In genomic region chr2:219058541-219059374, GRCh38 we compare ENCODE assay signal across 10 cellular contexts. TPM values are rescaled to one million over a fixed set of nuclear protein-coding genes. Genes with fewer than 3 reads are reported as not detected.
DNase-seq lines count a peak whose midpoint lies in the region; ATAC-seq, FAIRE-seq and TF ChIP-seq lines count a peak whose summit lies in the region.
"Had no signal": no experiment of that assay in that cellular context is flagged by ENCODE, and none has a peak within 500 bp of the region (broad histone marks: within the 10 kb centered on the region; RNA-seq: fewer than 3 reads in every experiment).

No MANE protein-coding gene starts in this region.

- H3K4me3 Mint-ChIP-seq in nephron progenitor cell = no peak overlapping the region

- 29% methylated on average over 34 of the region's 42 CpGs; no CpG with 5 or more reads in 1 of the 2 experiments for WGBS in H1 (ENCODE audit: extremely low coverage in 1 of 2, insufficient coverage in 1 of 2, insufficient read length in 1 of 2, insufficient replicate concordance in 2 of 2, low coverage in 1 of 2, low lambda C conversion rate in 2 of 2, missing lambda C conversion rate in 1 of 2), 2 experiments

- no peak overlapping the region for H2AFZ ChIP-seq in H1 (ENCODE audit: low read length)

- H3K36me3 Mint-ChIP-seq in nephron progenitor cell (ENCODE audit: low read depth) = no peaks in the 10 kb centered on the region

- ATAC-seq in GM19452 (IDR thresholded peaks at IDR 0.05; ENCODE audit: unreplicated experiment) = no peak

- peak overlapping the region; percentile 46 to 70; a peak in 2 of 4 replicates for H3K4me2 ChIP-seq in H1 (ENCODE audit: insufficient read depth in 1 of 2, low read depth in 2 of 2, low read length in 2 of 2)

- 0 out of 2 replicates have a peak overlapping the region, but pooled peaks have one; percentile 20 for H4K8ac ChIP-seq in H1 (ENCODE audit: extremely low read depth, insufficient read depth, low read length)

- no peak for FAIRE-seq in H1 (lab: Jason Lieb, UNC)
- FAIRE-seq: colon had no signal

- H3K27me3 Mint-ChIP-seq in nephron progenitor cell (ENCODE audit: low read depth, poor library complexity) = peaks cover 93% of the 10 kb centered on the region

- H3K79me1 ChIP-seq in H1 (ENCODE audit: low read depth, low read length) = no peaks in the 10 kb centered on the region

- no peak overlapping the region for H4K91ac ChIP-seq in H1 (replicated peaks; ENCODE audit: insufficient read length, low read length)

- H2AK5ac ChIP-seq in H1 (ENCODE audit: low read depth, low read length) = no peak overlapping the region

- POLR2A ChIA-PET in H1 (lab: Charles Lee; ENCODE audit: partially characterized antibody) = interaction anchor here (1.1 to 1.7 kb wide), 3 partner anchors 19 to 99 kb away, joined by 3 to 5 read pairs (median 4); no protein-coding TSS in a partner anchor
- POLR2A ChIA-PET in HEK293T (lab: Yijun Ruan, JAX) = no interaction called here

- H3K9me3 ChIP-seq in H1 (ENCODE audit: insufficient read depth in 2 of 2, low read depth in 1 of 2, low read length in 1 of 2) (no peaks in the 10 kb centered on the region), HAP-1 (no peaks in the 10 kb centered on the region)

- no peak for TF ChIP-seq POLR2A in H1 (IDR thresholded peaks at IDR 0.05; ENCODE audit: control extremely low read depth in 1 of 2, low read depth in 2 of 2, low read length in 2 of 2)

- CTCF ChIA-PET in H1 (lab: Charles Lee; ENCODE audit: partially characterized antibody) (interaction anchor here (0.6 to 62.8 kb wide), 38 partner anchors 1 to 482 kb away, joined by 3 to 1777 read pairs (median 6); partner anchors contain the start of genes CFAP65, CRYBA2, IHH and NHEJ1), HEK293T (lab: Yijun Ruan, JAX) (interaction anchor here (0.6 to 3.0 kb wide), 16 partner anchors 11 to 180 kb away, joined by 3 to 15 read pairs (median 4); no protein-coding TSS in a partner anchor)

- no peaks in the 10 kb centered on the region for H3K4me1 Mint-ChIP-seq in nephron progenitor cell

- no peak overlapping the region for H2BK120ac ChIP-seq in H1 (replicated peaks; ENCODE audit: low read depth, low read length)

- no peak overlapping the region for H3K4ac ChIP-seq in H1 (replicated peaks; ENCODE audit: insufficient read length, low read depth, low read length)

- H4K20me1 ChIP-seq in H1 (replicated peaks in 1 of 2; ENCODE audit: control insufficient read depth in 1 of 2, insufficient read depth in 2 of 2, low read length in 2 of 2) = peaks cover 8 to 9% of the 10 kb centered on the region in 2 experiments

- no peak for TF ChIP-seq RAD21 in H1 (IDR thresholded peaks at IDR 0.05 in 1 of 2, conservative IDR thresholded peaks at IDR 0.05 in 1 of 2; ENCODE audit: low read depth in 2 of 2, low read length in 2 of 2)

- no peak overlapping the region for H3K56ac ChIP-seq in H1 (replicated peaks; ENCODE audit: insufficient read length, low read depth, low read length)

- peaks cover 70 to 92% (median 84%) of the 10 kb centered on the region in 4 experiments for H3K27me3 ChIP-seq in H1 (replicated peaks in 1 of 4; ENCODE audit: control insufficient read depth in 3 of 4, extremely low read depth in 1 of 4, insufficient read depth in 3 of 4, low read length in 3 of 4)
- peaks cover 49% of the 10 kb centered on the region for H3K27me3 ChIP-seq in HAP-1 (ENCODE audit: low read depth)

- no peak overlapping the region for H3K14ac ChIP-seq in H1 (ENCODE audit: insufficient read length)

- no peak overlapping the region for H2BK20ac ChIP-seq in H1 (ENCODE audit: low read length)

- in situ Hi-C loops in HAP-1 (cut with MboI; ENCODE audit: low sequenced_read_pairs) = loop anchor here (10.0 kb wide), 1 partner anchor 96 kb away; no protein-coding TSS in a partner anchor

- no peak overlapping the region for H3K27ac Mint-ChIP-seq in nephron progenitor cell

- H3K23ac ChIP-seq in H1 (ENCODE audit: insufficient read length) = no peak overlapping the region

- no peak overlapping the region for H2BK5ac ChIP-seq in H1 (ENCODE audit: low read depth, low read length)

- peaks cover 0 to 27% (median 14%) of the 10 kb centered on the region in 4 experiments; a peak in 6 of 7 replicates for H3K4me1 ChIP-seq in H1 (replicated peaks in 1 of 4; ENCODE audit: control insufficient read depth in 3 of 4, insufficient read depth in 4 of 4, low read length in 3 of 4)
- peaks cover 11% of the 10 kb centered on the region for H3K4me1 ChIP-seq in HAP-1

- no peak overlapping the region for H2BK12ac ChIP-seq in H1 (ENCODE audit: low read depth, low read length)

- H3K36me3 ChIP-seq in H1 (ENCODE audit: control insufficient read depth in 2 of 4, insufficient read depth in 4 of 4, low read length in 3 of 4) (peaks cover 0 to 13% (median 0%) of the 10 kb centered on the region in 4 experiments; a peak in 1 of 8 replicates), HAP-1 (replicated peaks) (no peaks in the 10 kb centered on the region)

- H3K9ac ChIP-seq in H1 (replicated peaks in 1 of 4; ENCODE audit: extremely low read depth in 1 of 4, low read depth in 3 of 4, low read length in 3 of 4) = no peak overlapping the region

- H3K27ac ChIP-seq in H1 (ENCODE audit: low read depth, low read length) = no peak overlapping the region

- no peaks in the 10 kb centered on the region for H3K79me2 ChIP-seq in H1 (ENCODE audit: control insufficient read depth in 1 of 2, insufficient read depth in 2 of 2, low read length in 2 of 2)

- TF ChIP-seq CTCF in H1 (IDR thresholded peaks at IDR 0.05; ENCODE audit: control extremely low read depth in 1 of 3, insufficient read depth in 1 of 3, low read depth in 1 of 3, low read length in 3 of 3) = no peak
- TF ChIP-seq CTCF in nephron progenitor cell (IDR thresholded peaks at IDR 0.05) = no peak

- peak overlapping the region in 3 of 4 experiments; percentile 14 to 53 (median 26); a peak in 4 of 8 replicates for H3K4me3 ChIP-seq in H1 (ENCODE audit: extremely low read depth in 1 of 4, insufficient read depth in 2 of 4, low read depth in 3 of 4, low read length in 4 of 4)
- H3K4me3 ChIP-seq in HAP-1 = no peak overlapping the region

- peak overlapping the region; percentile 19; the same call in 1 of the 2 replicates for H3K18ac ChIP-seq in H1 (ENCODE audit: extremely low read depth, low read length)

- no peak overlapping the region for H2BK15ac ChIP-seq in H1 (ENCODE audit: low read length)

- H3K23me2 ChIP-seq in H1 (ENCODE audit: low read depth, low read length) = peaks cover 5% of the 10 kb centered on the region; the same call in 1 of the 2 replicates

- DNase-seq in COLO668 (lab: John Stamatoyannopoulos, UW; ENCODE audit: unreplicated experiment) (peak; percentile 64), HuH-7.5 (ENCODE audit: low spot score) (peak; percentile 96), H1 (ENCODE audit: low read depth in 1 of 2, low spot score in 2 of 2) (peak in 1 of 2 experiments; percentile 56), nephron progenitor cell (peak; percentile 48), NCI-H2081 (lab: John Stamatoyannopoulos, UW) (no peak), HAP-1 (ENCODE audit: low spot score in 2 of 2) (no peak), HEK293T (ENCODE audit: extremely low spot score) (no peak)
- DNase-seq: NCI-H187 treated with DMSO at 0.1 percent for 48 hours had no signal

- H4K5ac ChIP-seq in H1 (ENCODE audit: insufficient read length, low read depth, low read length) = no peak overlapping the region

- no peak for TF ChIP-seq EP300 in H1 (IDR thresholded peaks at IDR 0.05; ENCODE audit: borderline replicate concordance in 1 of 2, low read depth in 2 of 2, low read length in 2 of 2)

- H3K9me3 Mint-ChIP-seq in nephron progenitor cell = no peaks in the 10 kb centered on the region

TF ChIP-seq in H1, 55 proteins besides CTCF, POLR2A, EP300 and RAD21 (continues in another document):
- TF ChIP-seq YY1 (IDR thresholded peaks at IDR 0.05; ENCODE audit: low read depth, low read length) = no peak
- no peak for TF ChIP-seq GABPA (IDR thresholded peaks at IDR 0.05; ENCODE audit: borderline replicate concordance, insufficient read depth, low read length)
- no peak for TF ChIP-seq SRF (IDR thresholded peaks at IDR 0.05; ENCODE audit: low read depth, low read length)

TF ChIP-seq in HEK293T, 16 proteins besides CTCF, POLR2A, EP300 and RAD21:
- TF ChIP-seq ARNT (IDR thresholded peaks at IDR 0.05) (no peak), HDGF (IDR thresholded peaks at IDR 0.05; ENCODE audit: borderline replicate concordance) (no peak), PKNOX1 (IDR thresholded peaks at IDR 0.05) (no peak), NFRKB (IDR thresholded peaks at IDR 0.05) (no peak), FOXA1 (IDR thresholded peaks at IDR 0.05) (no peak), SP1 (IDR thresholded peaks at IDR 0.05) (no peak), TARDBP (IDR thresholded peaks at IDR 0.05) (no peak)

RNA-seq across cellular contexts. Expression of gene IHH, which starts 2.0 kb away (rescaled TPM):
- total RNA-seq in H1 (2021; fragmentation: NEBNext Ultra II Directional; extraction: Animal tissue kit (Norgen Biotek cat#: 25700)) = not detected in 2 replicates
- 0.03 and 0.13 TPM in 2 replicates for polyA plus RNA-seq in H1 (2011; rRNA removed)
- not detected for polyA plus RNA-seq in H1 (2011; cell fraction: cytosol; rRNA removed)
- polyA plus RNA-seq in H1 (2011; cell fraction: nucleus; rRNA removed) = not detected
- polyA plus RNA-seq in H1 (2012, experiment 1 of 2) = 0.08 to 0.17 TPM (median 0.14 TPM) in 4 replicates
- polyA plus RNA-seq in H1 (2012, experiment 2 of 2) = 0.10 TPM
- 0.02 TPM for polyA plus RNA-seq in H1 (2013, experiment 1 of 2)
- polyA plus RNA-seq in H1 (2013, experiment 2 of 2) = 0.02 TPM
- not detected in 2 replicates for polyA minus RNA-seq in H1 (2011; rRNA and poly(A)+ RNA removed)
- not detected for polyA minus RNA-seq in H1 (2011; cell fraction: cytosol; rRNA and poly(A)+ RNA removed)
- not detected for polyA minus RNA-seq in H1 (2011; cell fraction: nucleus; rRNA and poly(A)+ RNA removed)

RNA-seq across cellular contexts. Expression of gene CFAP65, which starts 17.4 kb away (rescaled TPM):
- 0.13 and 0.19 TPM in 2 replicates for total RNA-seq in H1 (2021; fragmentation: NEBNext Ultra II Directional; extraction: Animal tissue kit (Norgen Biotek cat#: 25700))
- 0.38 and 0.45 TPM in 2 replicates for polyA plus RNA-seq in H1 (2011; rRNA removed)
- polyA plus RNA-seq in H1 (2011; cell fraction: cytosol; rRNA removed) = 1.0 TPM
- polyA plus RNA-seq in H1 (2011; cell fraction: nucleus; rRNA removed) = 0.88 TPM
- polyA plus RNA-seq in H1 (2012, experiment 1 of 2) = 0.32 to 0.68 TPM (median 0.52 TPM) in 4 replicates
- 0.33 TPM for polyA plus RNA-seq in H1 (2012, experiment 2 of 2)
- polyA plus RNA-seq in H1 (2013, experiment 1 of 2) = 0.18 TPM
- polyA plus RNA-seq in H1 (2013, experiment 2 of 2) = 0.18 TPM
- polyA minus RNA-seq in H1 (2011; rRNA and poly(A)+ RNA removed) = 0.35 and 0.76 TPM in 2 replicates
- not detected for polyA minus RNA-seq in H1 (2011; cell fraction: cytosol; rRNA and poly(A)+ RNA removed)
- polyA minus RNA-seq in H1 (2011; cell fraction: nucleus; rRNA and poly(A)+ RNA removed) = 0.20 TPM

Comparison
In these comparisons a context has a peak if more than half of its experiments do, and no peak if none do; other contexts are left out.
1. DNase-seq: peak in COLO668 (single experiment), HuH-7.5 (single experiment) and nephron progenitor cell (single experiment); none in NCI-H2081 (0 of 2), HAP-1 (0 of 2) and HEK293T (single experiment).